13 cellular contexts compared by ENCODE assay signal in genomic region chr9:96026655-96027213, GRCh38.
DNase-seq lines count a peak whose midpoint lies in the region; ATAC-seq and TF ChIP-seq lines count a peak whose summit lies in the region.
"Had no signal": no experiment of that assay in that cellular context is flagged by ENCODE, and none has a peak within 500 bp of the region (broad histone marks: within the 10 kb centered on the region; RNA-seq: fewer than 3 reads in every experiment).

No MANE protein-coding gene starts in this region.

- peaks cover 26% of the 10 kb centered on the region for H3K27me3 Mint-ChIP-seq in activated CD8-positive, alpha-beta memory T cell treated with anti-CD3 and anti-CD28 coated beads, Interleukin-2, amount 10 ng/mL, durations not matched to agents 7 days and 5 days
- peaks cover 19% of the 10 kb centered on the region for H3K27me3 Mint-ChIP-seq in activated naive CD8-positive, alpha-beta T cell treated with anti-CD3 and anti-CD28 coated beads, Interleukin-2, amount 10 ng/mL, durations not matched to agents 7 days and 5 days

- H3K36me3 Mint-ChIP-seq in activated CD8-positive, alpha-beta memory T cell treated with anti-CD3 and anti-CD28 coated beads, Interleukin-2, amount 10 ng/mL, durations not matched to agents 7 days and 5 days = peaks cover 10% of the 10 kb centered on the region
- H3K36me3 Mint-ChIP-seq in activated naive CD8-positive, alpha-beta T cell treated with anti-CD3 and anti-CD28 coated beads, Interleukin-2, amount 10 ng/mL, durations not matched to agents 7 days and 5 days = peaks cover 8% of the 10 kb centered on the region

- peak overlapping the region; percentile 52 for H3K27ac Mint-ChIP-seq in activated CD8-positive, alpha-beta memory T cell treated with anti-CD3 and anti-CD28 coated beads, Interleukin-2, amount 10 ng/mL, durations not matched to agents 7 days and 5 days
- H3K27ac Mint-ChIP-seq in activated naive CD8-positive, alpha-beta T cell treated with anti-CD3 and anti-CD28 coated beads, Interleukin-2, amount 10 ng/mL, durations not matched to agents 7 days and 5 days = peak overlapping the region; percentile 30

- 94% methylated on average over 5 of the region's 5 CpGs for WGBS in suprapubic skin

- ATAC-seq in activated CD8-positive, alpha-beta memory T cell treated with anti-CD3 and anti-CD28 coated beads, Interleukin-2, amount 10 ng/mL, durations not matched to agents 7 days and 5 days = no peak
- no peak for ATAC-seq in activated naive CD8-positive, alpha-beta T cell treated with anti-CD3 and anti-CD28 coated beads, Interleukin-2, amount 10 ng/mL, durations not matched to agents 7 days and 5 days (ENCODE audit: low read depth)
- ATAC-seq in GM21526 (IDR thresholded peaks at IDR 0.05; ENCODE audit: low FRiP score, unreplicated experiment) (no peak), GM18873 (IDR thresholded peaks at IDR 0.05; ENCODE audit: low FRiP score, unreplicated experiment) (no peak)

- peaks cover 27% of the 10 kb centered on the region for H3K4me1 ChIP-seq in suprapubic skin

- no peak for TF ChIP-seq POLR2A in suprapubic skin (IDR thresholded peaks at IDR 0.05)

- no peaks in the 10 kb centered on the region for H3K9me3 ChIP-seq in suprapubic skin

- no peak for TF ChIP-seq EP300 in suprapubic skin (IDR thresholded peaks at IDR 0.05)

- H3K27me3 ChIP-seq in suprapubic skin = peaks cover 30% of the 10 kb centered on the region

- peak overlapping the region; percentile 41 for H3K4me3 ChIP-seq in suprapubic skin
- H3K4me3 ChIP-seq: SK-N-MC had no signal

- H3K4me3 Mint-ChIP-seq in activated CD8-positive, alpha-beta memory T cell treated with anti-CD3 and anti-CD28 coated beads, Interleukin-2, amount 10 ng/mL, durations not matched to agents 7 days and 5 days = peak overlapping the region; percentile 45
- peak overlapping the region; percentile 37 for H3K4me3 Mint-ChIP-seq in activated naive CD8-positive, alpha-beta T cell treated with anti-CD3 and anti-CD28 coated beads, Interleukin-2, amount 10 ng/mL, durations not matched to agents 7 days and 5 days

- H3K36me3 ChIP-seq in suprapubic skin = no peaks in the 10 kb centered on the region

- DNase-seq in activated CD8-positive, alpha-beta memory T cell treated with anti-CD3 and anti-CD28 coated beads, Interleukin-2, amount 10 ng/mL, durations not matched to agents 7 days and 5 days = no peak
- DNase-seq in activated CD8-positive, alpha-beta memory T cell treated with anti-CD3 and anti-CD28 coated beads for 24 hours = no peak
- no peak for DNase-seq in activated naive CD8-positive, alpha-beta T cell treated with anti-CD3 and anti-CD28 coated beads, Interleukin-2, amount 10 ng/mL, durations not matched to agents 7 days and 5 days
- DNase-seq in islet precursor cell = peak; percentile 40
- no peak for DNase-seq in suprapubic skin (ENCODE audit: low spot score in 2 of 2)
- DNase-seq in mucosa of gallbladder (ENCODE audit: low spot score) = no peak
- DNase-seq: activated CD4-positive, alpha-beta T cell treated with anti-CD3 and anti-CD28 coated beads for 1 hour; DMS153; mammary epithelial cell; NCI-H1417 had no signal

- no peak for TF ChIP-seq CTCF in suprapubic skin (IDR thresholded peaks at IDR 0.05)

- no peak overlapping the region for H3K27ac ChIP-seq in suprapubic skin
- H3K27ac ChIP-seq: SK-N-MC had no signal

- CTCF ChIA-PET in activated CD8-positive, alpha-beta memory T cell treated with anti-CD3 and anti-CD28 coated beads, Interleukin-2, amount 10 ng/mL, durations not matched to agents 7 days and 5 days (lab: Charles Lee) = interaction anchor here (1.7 kb wide), 1 partner anchor 19 kb away, joined by 4 read pairs; no protein-coding TSS in a partner anchor

- peaks cover 40% of the 10 kb centered on the region for H3K4me1 Mint-ChIP-seq in activated CD8-positive, alpha-beta memory T cell treated with anti-CD3 and anti-CD28 coated beads, Interleukin-2, amount 10 ng/mL, durations not matched to agents 7 days and 5 days
- peaks cover 39% of the 10 kb centered on the region for H3K4me1 Mint-ChIP-seq in activated naive CD8-positive, alpha-beta T cell treated with anti-CD3 and anti-CD28 coated beads, Interleukin-2, amount 10 ng/mL, durations not matched to agents 7 days and 5 days

- POLR2A ChIA-PET in activated naive CD8-positive, alpha-beta T cell treated with anti-CD3 and anti-CD28 coated beads, Interleukin-2, amount 10 ng/mL, durations not matched to agents 7 days and 5 days (lab: Charles Lee) = interaction anchor here (1.2 to 2.1 kb wide), 2 partner anchors 11 to 17 kb away, joined by 4 to 11 read pairs; no protein-coding TSS in a partner anchor

- H3K9me3 Mint-ChIP-seq in activated CD8-positive, alpha-beta memory T cell treated with anti-CD3 and anti-CD28 coated beads, Interleukin-2, amount 10 ng/mL, durations not matched to agents 7 days and 5 days (ENCODE audit: low read depth) = peaks cover 3% of the 10 kb centered on the region
- peaks cover 2% of the 10 kb centered on the region for H3K9me3 Mint-ChIP-seq in activated naive CD8-positive, alpha-beta T cell treated with anti-CD3 and anti-CD28 coated beads, Interleukin-2, amount 10 ng/mL, durations not matched to agents 7 days and 5 days
